In genomic region chr3:107208100-107208499, GRCh38 we compare ENCODE assay signal across 8 cellular contexts.
DNase-seq lines count a peak whose midpoint lies in the region; ATAC-seq, FAIRE-seq and TF ChIP-seq lines count a peak whose summit lies in the region.

No MANE protein-coding gene starts in this region.

- H3K27me3 ChIP-seq in ascending aorta = no peaks in the 10 kb centered on the region

- no peak for TF ChIP-seq CTCF in ascending aorta (IDR thresholded peaks at IDR 0.05)
- TF ChIP-seq CTCF in GM13977 (IDR thresholded peaks at IDR 0.05; ENCODE audit: extremely low read depth, insufficient read depth, missing control alignments) = no peak

- intact Hi-C loops in ascending aorta (cut with DNase I) = loop anchor here (5.0 kb wide), 1 partner anchor 314 kb away; the partner anchor contains the start of gene BBX

- DNase-seq in NCI-H1436 treated with DMSO at 0.1 percent for 48 hours (lab: John Stamatoyannopoulos, UW) (peak; percentile 21), NCI-H1436 (lab: John Stamatoyannopoulos, UW) (no peak), ascending aorta (ENCODE audit: low spot score in 2 of 2) (peak in 1 of 2 donors; percentile 76), substantia nigra (lab: John Stamatoyannopoulos, UW) (peak in 13 of 49 donors; percentile 6 to 58 (median 20)), GM13977 (ENCODE audit: low spot score) (no peak)

- H3K4me1 ChIP-seq in ascending aorta = peaks cover 6 to 32% of the 10 kb centered on the region in 2 donors

- peak overlapping the region; percentile 7 to 27 for H3K4me3 ChIP-seq in ascending aorta

- peak overlapping the region; percentile 69 to 83 for H3K27ac ChIP-seq in ascending aorta
- peak overlapping the region; percentile 82 for H3K27ac ChIP-seq in substantia nigra (ENCODE audit: low read depth, low read length, poor library complexity, severe bottlenecking)

- H3K36me3 ChIP-seq in ascending aorta = no peaks in the 10 kb centered on the region

- in situ Hi-C loops in GM13977 (cut with MboI; ENCODE audit: low pct_unique_long_range_greater_than_20kb, low sequenced_read_pairs, unreplicated experiment) = no loop called here

- ATAC-seq in HG02973 (IDR thresholded peaks at IDR 0.05; ENCODE audit: unreplicated experiment) (no peak), HG03432 (IDR thresholded peaks at IDR 0.05; ENCODE audit: unreplicated experiment) (no peak)

- no peaks in the 10 kb centered on the region for H3K9me3 ChIP-seq in ascending aorta

- FAIRE-seq in islet of Langerhans (lab: Jason Lieb, UNC) = peak; percentile 77
